ENCODE assay signal across 18 cellular contexts in the genomic region with DNA sequence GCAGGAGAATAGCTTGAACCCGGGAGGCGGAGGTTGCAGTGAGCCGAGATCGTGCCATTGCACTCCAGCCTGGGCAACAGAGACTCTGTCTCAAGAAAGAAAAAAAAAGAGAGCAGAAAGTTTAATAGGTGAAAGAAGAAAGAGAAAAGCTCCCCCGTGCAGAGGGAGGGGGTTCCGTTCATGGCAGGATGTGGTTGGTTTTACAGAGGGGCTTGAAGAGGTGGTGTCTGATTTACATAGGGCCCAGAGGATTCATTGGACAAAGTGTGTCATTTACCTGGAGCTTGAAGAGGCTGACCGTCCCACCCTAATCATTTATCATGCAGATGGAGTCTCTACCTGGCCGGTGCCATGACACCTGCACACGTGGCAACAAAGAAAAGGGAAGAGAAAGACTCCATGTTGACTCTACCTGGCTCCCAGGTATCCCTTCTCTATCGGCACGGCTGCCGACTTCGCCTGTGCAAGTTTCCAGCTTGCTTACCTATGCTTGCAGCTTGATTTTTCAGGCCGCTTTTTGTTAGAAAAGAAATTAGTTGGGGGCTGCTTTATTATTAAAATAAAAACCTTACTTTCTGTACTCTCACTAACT. TPM values are rescaled to one million over a fixed set of nuclear protein-coding genes. Genes with fewer than 3 reads are reported as not detected.
A peak's percentile ranks its signal among the peaks of the same experiment; 100 is the strongest.
DNase-seq lines count a peak whose midpoint lies in the region; ATAC-seq, FAIRE-seq and TF ChIP-seq lines count a peak whose summit lies in the region.
"Had no signal": no experiment of that assay in that cellular context is flagged by ENCODE, and none has a peak within 500 bp of the region (broad histone marks: within the 10 kb centered on the region; RNA-seq: fewer than 3 reads in every experiment).

No MANE protein-coding gene starts in this region.

- H3K27me3 ChIP-seq in HUES6 (ENCODE audit: control insufficient read depth, insufficient read depth, low read length) (no peaks in the 10 kb centered on the region), spleen (replicated peaks in 1 of 7) (no peaks in the 10 kb centered on the region)
- H3K27me3 ChIP-seq: neutrophil, tibial nerve had no signal

- peak overlapping the region; percentile 94; the same call in 1 of the 2 replicates for H3K27ac ChIP-seq in HUES6 (ENCODE audit: low read depth, low read length)
- H3K27ac ChIP-seq in spleen = no peak overlapping the region
- H3K27ac ChIP-seq: epithelial cell of prostate, GM23248, neutrophil, tibial nerve had no signal

- H3K4me3 ChIP-seq in HUES6 (ENCODE audit: low read depth, low read length) (no peak overlapping the region), spleen (no peak overlapping the region)
- H3K4me3 ChIP-seq: GM23248, tibial nerve had no signal

- H3K9me3 ChIP-seq in HUES6 (ENCODE audit: control insufficient read depth, insufficient read depth, low read depth, low read length) = no peaks in the 10 kb centered on the region
- H3K9me3 ChIP-seq in spleen = no peaks in the 10 kb centered on the region
- H3K9me3 ChIP-seq: neutrophil, tibial nerve had no signal

- H3K36me3 ChIP-seq in HUES6 (ENCODE audit: control insufficient read depth, insufficient read depth, low read length) = no peaks in the 10 kb centered on the region
- H3K36me3 ChIP-seq in spleen = no peaks in the 10 kb centered on the region
- H3K36me3 ChIP-seq: neutrophil, tibial nerve had no signal

- H3K4me1 ChIP-seq in HUES6 (ENCODE audit: control insufficient read depth, insufficient read depth, low read length) (peaks cover 11% of the 10 kb centered on the region), spleen (peaks cover 2 to 42% (median 9%) of the 10 kb centered on the region in 6 donors)

- intact Hi-C loops in dendritic cell treated with granulocyte-macrophage colony-stimulating factor and Interleukin-4, amounts not matched to agents 40 ng/mL and 50 ng/mL, for 4 days (cut with micrococcal nuclease) = no loop called here
- intact Hi-C loops in spleen (cut with DNase I; ENCODE audit: low total_unique reads) = no loop called here

- H3K9ac ChIP-seq in HUES6 (ENCODE audit: low read length) = peak overlapping the region; percentile 85
- H3K9ac ChIP-seq: GM23248 had no signal

- no peaks in the 10 kb centered on the region for H3K9me3 Mint-ChIP-seq in activated T-cell treated with anti-CD3 and anti-CD28 coated beads, Interleukin-2, amount 50 U/mL, for 72 hours
- H3K9me3 Mint-ChIP-seq in dendritic cell treated with granulocyte-macrophage colony-stimulating factor and Interleukin-4, amounts not matched to agents 40 ng/mL and 50 ng/mL, for 4 days = no peaks in the 10 kb centered on the region

- TF ChIP-seq POLR2A in spleen (IDR thresholded peaks at IDR 0.05) (no peak), GM12891 (IDR thresholded peaks at IDR 0.05; ENCODE audit: low read depth, low read length) (no peak)

- FAIRE-seq in GM12891 (lab: Jason Lieb, UNC) = no peak
- FAIRE-seq: frontal cortex had no signal

- no peaks in the 10 kb centered on the region for H3K27me3 Mint-ChIP-seq in activated T-cell treated with anti-CD3 and anti-CD28 coated beads, Interleukin-2, amount 50 U/mL, for 72 hours (ENCODE audit: low read depth)
- H3K27me3 Mint-ChIP-seq in dendritic cell treated with granulocyte-macrophage colony-stimulating factor and Interleukin-4, amounts not matched to agents 40 ng/mL and 50 ng/mL, for 4 days = no peaks in the 10 kb centered on the region

- no peaks in the 10 kb centered on the region for H3K36me3 Mint-ChIP-seq in activated T-cell treated with anti-CD3 and anti-CD28 coated beads, Interleukin-2, amount 50 U/mL, for 72 hours (ENCODE audit: insufficient read depth in 2 of 2)
- no peaks in the 10 kb centered on the region for H3K36me3 Mint-ChIP-seq in dendritic cell treated with granulocyte-macrophage colony-stimulating factor and Interleukin-4, amounts not matched to agents 40 ng/mL and 50 ng/mL, for 4 days (ENCODE audit: low read depth)

- peak overlapping the region; percentile 63 to 69 for H3K4me3 Mint-ChIP-seq in activated T-cell treated with anti-CD3 and anti-CD28 coated beads, Interleukin-2, amount 50 U/mL, for 72 hours
- H3K4me3 Mint-ChIP-seq in dendritic cell treated with granulocyte-macrophage colony-stimulating factor and Interleukin-4, amounts not matched to agents 40 ng/mL and 50 ng/mL, for 4 days = no peak overlapping the region

- H3K27ac Mint-ChIP-seq in activated T-cell treated with anti-CD3 and anti-CD28 coated beads, Interleukin-2, amount 50 U/mL, for 72 hours = no peak overlapping the region
- peak overlapping the region; percentile 73 for H3K27ac Mint-ChIP-seq in dendritic cell treated with granulocyte-macrophage colony-stimulating factor and Interleukin-4, amounts not matched to agents 40 ng/mL and 50 ng/mL, for 4 days

- DNase-seq in activated T-cell treated with anti-CD3 and anti-CD28 coated beads, Interleukin-2, amount 50 U/mL, for 72 hours = no peak
- no peak for DNase-seq in activated T-cell treated with anti-CD3 and anti-CD28 coated beads, Interleukin-2, amount 50 U/mL, for 1 hour
- DNase-seq in spleen (peak; percentile 20), retina (no peak), GM12891 (ENCODE audit: insufficient read length, low spot score) (no peak)
- DNase-seq: activated CD4-positive, alpha-beta T cell treated with anti-CD3 and anti-CD28 coated beads, Interleukin-2, amount 50 U/mL, for 48 hours; cortex of kidney; left colon; NCI-H1930; SW 1271 had no signal

- no peak for TF ChIP-seq CTCF in spleen (IDR thresholded peaks at IDR 0.05 in 8 of 11, conservative IDR thresholded peaks at IDR 0.05 in 3 of 11)

- peaks cover 36% of the 10 kb centered on the region for H3K4me1 Mint-ChIP-seq in activated T-cell treated with anti-CD3 and anti-CD28 coated beads, Interleukin-2, amount 50 U/mL, for 72 hours (ENCODE audit: low read depth)
- H3K4me1 Mint-ChIP-seq in dendritic cell treated with granulocyte-macrophage colony-stimulating factor and Interleukin-4, amounts not matched to agents 40 ng/mL and 50 ng/mL, for 4 days (ENCODE audit: low read depth) = peaks cover 26% of the 10 kb centered on the region

- no peak for ATAC-seq in activated T-cell treated with anti-CD3 and anti-CD28 coated beads, Interleukin-2, amount 50 U/mL, for 72 hours (replicated peaks in 1 of 2)
- no peak for ATAC-seq in HG02884 (IDR thresholded peaks at IDR 0.05; ENCODE audit: unreplicated experiment)
- ATAC-seq: left colon had no signal

- 75 to 78% (median 77%) methylated on average over 14 of the region's 14 CpGs for WGBS in spleen, 5 donors

TF ChIP-seq in GM12891, 5 proteins besides CTCF, POLR2A, EP300 and RAD21:
- TF ChIP-seq TAF1 (IDR thresholded peaks at IDR 0.05; ENCODE audit: low read depth, low read length) (no peak), PAX5 (IDR thresholded peaks at IDR 0.05; ENCODE audit: insufficient read depth, low read length, severe bottlenecking) (no peak), POLR2AphosphoS5 (IDR thresholded peaks at IDR 0.05; ENCODE audit: low read depth, low read length) (no peak), SPI1 (IDR thresholded peaks at IDR 0.05; ENCODE audit: low read depth, low read length) (no peak), POU2F2 (IDR thresholded peaks at IDR 0.05; ENCODE audit: low read depth, low read length) (no peak)

RNA-seq across cellular contexts. Expression of a gene that starts 35.4 kb away (rescaled TPM):
- 100 to 1,000 TPM; 179 to 214 TPM for total RNA-seq in activated T-cell treated with anti-CD3 and anti-CD28 coated beads, Interleukin-2, amount 50 U/mL, for 72 hours
- 100 to 1,000 TPM; 136 to 235 (median 186) TPM for total RNA-seq in spleen
- polyA plus RNA-seq in spleen = 10 to 100 TPM; 23.3 to 63.1 (median 31.4) TPM
- 42.1 TPM for polyA plus RNA-seq in GM12891 (2012; ENCODE audit: low read depth, missing spikeins)
